ENCODE assay signal across 1 cellular context in genomic region chr11:126318642-126319373, GRCh38.
TF ChIP-seq lines count a peak whose summit lies in the region.

No MANE protein-coding gene starts in this region.

TF ChIP-seq in GM12878, 131 proteins besides CTCF, POLR2A, EP300 and RAD21:
- no peak for TF ChIP-seq SPI1 (IDR thresholded peaks at IDR 0.05; ENCODE audit: borderline replicate concordance, insufficient read depth, low read depth, low read length)
- no peak for TF ChIP-seq MXI1 (IDR thresholded peaks at IDR 0.05; ENCODE audit: low read depth, low read length)
- peak; percentile 54 for TF ChIP-seq IKZF1 (conservative IDR thresholded peaks at IDR 0.05)
- no peak for TF ChIP-seq RCOR1 (conservative IDR thresholded peaks at IDR 0.05; ENCODE audit: low read depth, low read length)
- TF ChIP-seq CBFB (IDR thresholded peaks at IDR 0.05; ENCODE audit: low read depth) = 0 out of 2 replicates have a peak, but pooled peaks have one; percentile 57
- TF ChIP-seq ATF7 (IDR thresholded peaks at IDR 0.05; ENCODE audit: low read depth) = peak; percentile 87
- peak; percentile 96 for TF ChIP-seq RUNX3 (IDR thresholded peaks at IDR 0.05; ENCODE audit: low read length)
- TF ChIP-seq STAT3 (IDR thresholded peaks at IDR 0.05; ENCODE audit: low read depth, low read length) = no peak
- peak; percentile 34; the same call in 1 of the 2 replicates for TF ChIP-seq CREM (IDR thresholded peaks at IDR 0.05; ENCODE audit: low read depth)
- peak; percentile 85 for TF ChIP-seq ATF2 (IDR thresholded peaks at IDR 0.05; ENCODE audit: low read length)
- TF ChIP-seq BHLHE40 (IDR thresholded peaks at IDR 0.05; ENCODE audit: borderline replicate concordance in 1 of 2, low read depth in 2 of 2, low read length in 1 of 2) = peak in 1 of 2 experiments; percentile 21; a peak in 1 of 4 replicates
- TF ChIP-seq IKZF2 (IDR thresholded peaks at IDR 0.05) = peak; percentile 67 to 74
- peak; percentile 74 for TF ChIP-seq NFIC (IDR thresholded peaks at IDR 0.05; ENCODE audit: low read depth, low read length)
- TF ChIP-seq, protein P1, sequence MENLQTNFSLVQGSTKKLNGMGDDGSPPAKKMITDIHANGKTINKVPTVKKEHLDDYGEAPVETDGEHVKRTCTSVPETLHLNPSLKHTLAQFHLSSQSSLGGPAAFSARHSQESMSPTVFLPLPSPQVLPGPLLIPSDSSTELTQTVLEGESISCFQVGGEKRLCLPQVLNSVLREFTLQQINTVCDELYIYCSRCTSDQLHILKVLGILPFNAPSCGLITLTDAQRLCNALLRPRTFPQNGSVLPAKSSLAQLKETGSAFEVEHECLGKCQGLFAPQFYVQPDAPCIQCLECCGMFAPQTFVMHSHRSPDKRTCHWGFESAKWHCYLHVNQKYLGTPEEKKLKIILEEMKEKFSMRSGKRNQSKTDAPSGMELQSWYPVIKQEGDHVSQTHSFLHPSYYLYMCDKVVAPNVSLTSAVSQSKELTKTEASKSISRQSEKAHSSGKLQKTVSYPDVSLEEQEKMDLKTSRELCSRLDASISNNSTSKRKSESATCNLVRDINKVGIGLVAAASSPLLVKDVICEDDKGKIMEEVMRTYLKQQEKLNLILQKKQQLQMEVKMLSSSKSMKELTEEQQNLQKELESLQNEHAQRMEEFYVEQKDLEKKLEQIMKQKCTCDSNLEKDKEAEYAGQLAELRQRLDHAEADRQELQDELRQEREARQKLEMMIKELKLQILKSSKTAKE (IDR thresholded peaks at IDR 0.05; ENCODE audit: low read depth, poor library complexity, severe bottlenecking) = peak; percentile 31
- peak; percentile 28; the same call in 1 of the 2 replicates for TF ChIP-seq DPF2 (IDR thresholded peaks at IDR 0.05)
- TF ChIP-seq TCF12 (IDR thresholded peaks at IDR 0.05; ENCODE audit: low read depth, low read length) = 0 out of 2 replicates have a peak, but pooled peaks have one; percentile 18
- TF ChIP-seq PAX8 (IDR thresholded peaks at IDR 0.05) = no peak
- no peak for TF ChIP-seq SMAD1 (IDR thresholded peaks at IDR 0.05; ENCODE audit: low read depth, partially characterized antibody)
- TF ChIP-seq EED (IDR thresholded peaks at IDR 0.05; ENCODE audit: low read depth) = peak; percentile 89
- TF ChIP-seq ETV6 (conservative IDR thresholded peaks at IDR 0.05 in 1 of 2, IDR thresholded peaks at IDR 0.05 in 1 of 2; ENCODE audit: borderline replicate concordance in 1 of 2, low read depth in 1 of 2) = no peak
- TF ChIP-seq BCL3 (IDR thresholded peaks at IDR 0.05; ENCODE audit: borderline replicate concordance, insufficient read depth, low read depth, low read length, poor library complexity, severe bottlenecking) = peak; percentile 56
- TF ChIP-seq, protein P2, sequence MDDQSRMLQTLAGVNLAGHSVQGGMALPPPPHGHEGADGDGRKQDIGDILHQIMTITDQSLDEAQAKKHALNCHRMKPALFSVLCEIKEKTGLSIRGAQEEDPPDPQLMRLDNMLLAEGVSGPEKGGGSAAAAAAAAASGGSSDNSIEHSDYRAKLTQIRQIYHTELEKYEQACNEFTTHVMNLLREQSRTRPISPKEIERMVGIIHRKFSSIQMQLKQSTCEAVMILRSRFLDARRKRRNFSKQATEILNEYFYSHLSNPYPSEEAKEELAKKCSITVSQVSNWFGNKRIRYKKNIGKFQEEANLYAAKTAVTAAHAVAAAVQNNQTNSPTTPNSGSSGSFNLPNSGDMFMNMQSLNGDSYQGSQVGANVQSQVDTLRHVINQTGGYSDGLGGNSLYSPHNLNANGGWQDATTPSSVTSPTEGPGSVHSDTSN (IDR thresholded peaks at IDR 0.05; ENCODE audit: insufficient replicate concordance, low read depth, low read length) = no peak
- 0 out of 2 replicates have a peak, but pooled peaks have one; percentile 11 for TF ChIP-seq MEF2A (IDR thresholded peaks at IDR 0.05; ENCODE audit: insufficient read depth, low read depth, low read length)
- no peak for TF ChIP-seq KDM1A (IDR thresholded peaks at IDR 0.05; ENCODE audit: borderline replicate concordance)
